ENCODE assay signal across 1 cellular context in genomic region chr10:28840202-28840601, GRCh38.
TF ChIP-seq lines count a peak whose summit lies in the region.

No MANE protein-coding gene starts in this region.

TF ChIP-seq in IMR-90, 13 proteins besides CTCF, POLR2A, EP300 and RAD21:
- TF ChIP-seq CHD1 (IDR thresholded peaks at IDR 0.05; ENCODE audit: low read depth, low read length) = no peak
- TF ChIP-seq RFX5 (IDR thresholded peaks at IDR 0.05; ENCODE audit: low read depth, low read length) = no peak
- no peak for TF ChIP-seq ELK1 (IDR thresholded peaks at IDR 0.05; ENCODE audit: borderline replicate concordance, low read depth, low read length)
- no peak for TF ChIP-seq RCOR1 (IDR thresholded peaks at IDR 0.05; ENCODE audit: insufficient replicate concordance, low read length)
- TF ChIP-seq NFE2L2 (IDR thresholded peaks at IDR 0.05; ENCODE audit: low read depth, low read length) = no peak
- no peak for TF ChIP-seq CEBPB (IDR thresholded peaks at IDR 0.05; ENCODE audit: low read depth, low read length)
- TF ChIP-seq FOS (IDR thresholded peaks at IDR 0.05; ENCODE audit: low read depth, low read length) = no peak
- TF ChIP-seq MAZ (IDR thresholded peaks at IDR 0.05; ENCODE audit: borderline replicate concordance, low read depth, low read length) = no peak
- TF ChIP-seq BHLHE40 (IDR thresholded peaks at IDR 0.05; ENCODE audit: low read depth, low read length) = no peak
- no peak for TF ChIP-seq USF2 (IDR thresholded peaks at IDR 0.05; ENCODE audit: low read depth, low read length)
- no peak for TF ChIP-seq SMC3 (IDR thresholded peaks at IDR 0.05; ENCODE audit: low read depth, low read length)
- no peak for TF ChIP-seq MXI1 (IDR thresholded peaks at IDR 0.05; ENCODE audit: borderline replicate concordance, low read depth, low read length)
- TF ChIP-seq MAFK (IDR thresholded peaks at IDR 0.05; ENCODE audit: low read depth, low read length) = no peak
